15 cellular contexts compared by ENCODE assay signal in the genomic region with DNA sequence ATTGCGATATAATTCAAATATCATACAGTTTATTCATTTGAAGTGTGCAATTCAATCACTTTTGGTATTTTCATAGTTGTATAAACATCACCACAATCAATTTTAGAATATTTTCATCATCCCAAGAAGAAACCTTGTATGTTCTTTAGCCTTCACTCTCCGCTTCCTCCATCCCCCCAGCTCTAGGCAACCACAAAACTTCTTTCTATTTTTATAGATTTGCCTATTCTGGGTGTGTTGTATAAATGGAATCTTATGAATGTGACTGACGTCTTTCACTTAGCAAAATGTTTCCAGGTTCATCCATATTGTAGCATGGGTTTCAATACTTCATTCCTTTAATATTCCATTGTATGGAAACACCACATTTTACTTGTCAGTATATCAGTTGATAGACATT.
DNase-seq lines count a peak whose midpoint lies in the region; ATAC-seq and TF ChIP-seq lines count a peak whose summit lies in the region.
"Had no signal": no experiment of that assay in that cellular context is flagged by ENCODE, and none has a peak within 500 bp of the region (broad histone marks: within the 10 kb centered on the region; RNA-seq: fewer than 3 reads in every experiment).

No MANE protein-coding gene starts in this region.

- no peaks in the 10 kb centered on the region for H3K79me2 ChIP-seq in PC-3 (ENCODE audit: low read length)

- POLR2A ChIA-PET in PC-3 (lab: Charles Lee; ENCODE audit: unreplicated experiment) = interaction anchor here (0.6 kb wide), 1 partner anchor 14 kb away, joined by 4 read pairs; no protein-coding TSS in a partner anchor

- H3K4me3 ChIP-seq in BLaER1 = no peak overlapping the region
- H3K4me3 ChIP-seq in PC-3 (ENCODE audit: low read length) = no peak overlapping the region
- H3K4me3 ChIP-seq in astrocyte of the spinal cord (ENCODE audit: low read depth, low read length) = no peak overlapping the region
- H3K4me3 ChIP-seq: GM23248, HAP-1 had no signal

- TF ChIP-seq CTCF in PC-3 (conservative IDR thresholded peaks at IDR 0.05; ENCODE audit: low read depth, low read length) (no peak), astrocyte of the spinal cord (IDR thresholded peaks at IDR 0.05; ENCODE audit: low read depth, low read length) (no peak)

- in situ Hi-C loops in astrocyte of the spinal cord (cut with HindIII; ENCODE audit: low sequenced_read_pairs) = no loop called here

- no peaks in the 10 kb centered on the region for H3K9me3 ChIP-seq in BLaER1
- no peaks in the 10 kb centered on the region for H3K9me3 ChIP-seq in PC-3 (ENCODE audit: low read length)
- H3K9me3 ChIP-seq: HAP-1 had no signal

- DNase-seq in PC-3 (peak; percentile 48), astrocyte of the spinal cord (ENCODE audit: low read depth, low spot score) (peak; percentile 5), myocyte (ENCODE audit: low read depth) (peak; percentile 1), AG08395 (ENCODE audit: low spot score) (no peak)
- no peak for DNase-seq in stimulated activated CD4-positive, alpha-beta T cell treated with anti-CD3 and anti-CD28 coated beads, Interleukin-4, amount 100 ng/mL, for 4 hours
- DNase-seq: 8988T; AML-193; Calu3; CD4-positive, alpha-beta memory T cell; DMS79 treated with DMSO at 0.1 percent for 48 hours; GM23248 had no signal

- intact Hi-C loops in PC-3 (cut with micrococcal nuclease) = no loop called here

- no peaks in the 10 kb centered on the region for H3F3A ChIP-seq in PC-3 (ENCODE audit: low read length, unreplicated experiment)

- H3K27me3 ChIP-seq in BLaER1 (no peaks in the 10 kb centered on the region), PC-3 (ENCODE audit: low read length) (no peaks in the 10 kb centered on the region)

- no peak overlapping the region for H3K27ac ChIP-seq in BLaER1
- no peak overlapping the region for H3K27ac ChIP-seq in PC-3 (ENCODE audit: low read length)
- H3K27ac ChIP-seq: GM23248 had no signal

- H3K36me3 ChIP-seq in BLaER1 = no peaks in the 10 kb centered on the region
- H3K36me3 ChIP-seq in PC-3 (ENCODE audit: low read depth, low read length) = no peaks in the 10 kb centered on the region
- H3K36me3 ChIP-seq: HAP-1 had no signal

- CTCF ChIA-PET in PC-3 (lab: Charles Lee) = no interaction called here

- peak overlapping the region; percentile 17; the same call in 1 of the 2 replicates for H3K4me2 ChIP-seq in BLaER1
- no peak overlapping the region for H3K4me2 ChIP-seq in PC-3 (ENCODE audit: low read length)

- no TSS peak for BruUV-seq in PC-3 (replicated peaks; lab: Mats Ljungman, UMichigan)

- no peak overlapping the region for H2AFZ ChIP-seq in PC-3 (ENCODE audit: low read length)
- H2AFZ ChIP-seq: GM23248 had no signal

- H3K4me1 ChIP-seq in BLaER1 = peaks cover 19% of the 10 kb centered on the region
- peaks cover 21% of the 10 kb centered on the region for H3K4me1 ChIP-seq in PC-3 (ENCODE audit: insufficient read depth, low read length)
- H3K4me1 ChIP-seq: HAP-1 had no signal

- H3K9ac ChIP-seq in BLaER1 = no peak overlapping the region
- H3K9ac ChIP-seq in PC-3 (ENCODE audit: low read length) = no peak overlapping the region
- H3K9ac ChIP-seq: GM23248 had no signal

- ATAC-seq in PC-3 = peak; percentile 73
- no peak for ATAC-seq in SK-N-SH treated with all-trans-retinoic acid at 6 μM for 48 hours
- ATAC-seq in GM19467 (IDR thresholded peaks at IDR 0.05; ENCODE audit: unreplicated experiment) = no peak

- H4K20me1 ChIP-seq in BLaER1 (no peaks in the 10 kb centered on the region), PC-3 (ENCODE audit: low read length) (no peaks in the 10 kb centered on the region)

- no peaks in the 10 kb centered on the region for H3K9me2 ChIP-seq in PC-3 (replicated peaks; ENCODE audit: low read length)

TF ChIP-seq in SK-N-SH treated with all-trans-retinoic acid at 6 μM for 48 hours, 23 proteins besides CTCF, POLR2A, EP300 and RAD21:
- TF ChIP-seq TOX (CRISPR knock-in tag; IDR thresholded peaks at IDR 0.05; ENCODE audit: borderline replicate concordance) (no peak), ISL1 (CRISPR knock-in tag; IDR thresholded peaks at IDR 0.05) (no peak), ZFP30 (CRISPR knock-in tag; IDR thresholded peaks at IDR 0.05) (no peak)
- TF ChIP-seq, protein P1, sequence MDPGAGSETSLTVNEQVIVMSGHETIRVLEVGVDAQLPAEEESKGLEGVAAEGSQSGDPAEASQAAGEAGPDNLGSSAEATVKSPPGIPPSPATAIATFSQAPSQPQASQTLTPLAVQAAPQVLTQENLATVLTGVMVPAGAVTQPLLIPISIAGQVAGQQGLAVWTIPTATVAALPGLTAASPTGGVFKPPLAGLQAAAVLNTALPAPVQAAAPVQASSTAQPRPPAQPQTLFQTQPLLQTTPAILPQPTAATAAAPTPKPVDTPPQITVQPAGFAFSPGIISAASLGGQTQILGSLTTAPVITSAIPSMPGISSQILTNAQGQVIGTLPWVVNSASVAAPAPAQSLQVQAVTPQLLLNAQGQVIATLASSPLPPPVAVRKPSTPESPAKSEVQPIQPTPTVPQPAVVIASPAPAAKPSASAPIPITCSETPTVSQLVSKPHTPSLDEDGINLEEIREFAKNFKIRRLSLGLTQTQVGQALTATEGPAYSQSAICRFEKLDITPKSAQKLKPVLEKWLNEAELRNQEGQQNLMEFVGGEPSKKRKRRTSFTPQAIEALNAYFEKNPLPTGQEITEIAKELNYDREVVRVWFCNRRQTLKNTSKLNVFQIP (CRISPR knock-in tag; IDR thresholded peaks at IDR 0.05; ENCODE audit: borderline replicate concordance, low read depth) = no peak

Comparison
In these comparisons a context has a peak if more than half of its experiments do, and no peak if none do; other contexts are left out.
1. DNase-seq: peak in PC-3 (single experiment), astrocyte of the spinal cord (single experiment) and myocyte (single experiment); none in stimulated activated CD4-positive, alpha-beta T cell treated with anti-CD3 and anti-CD28 coated beads, Interleukin-4, amount 100 ng/mL, for 4 hours (0 of 2) and AG08395 (single experiment).